Comparison of ENCODE assay signal across 36 cellular contexts in the genomic region with DNA sequence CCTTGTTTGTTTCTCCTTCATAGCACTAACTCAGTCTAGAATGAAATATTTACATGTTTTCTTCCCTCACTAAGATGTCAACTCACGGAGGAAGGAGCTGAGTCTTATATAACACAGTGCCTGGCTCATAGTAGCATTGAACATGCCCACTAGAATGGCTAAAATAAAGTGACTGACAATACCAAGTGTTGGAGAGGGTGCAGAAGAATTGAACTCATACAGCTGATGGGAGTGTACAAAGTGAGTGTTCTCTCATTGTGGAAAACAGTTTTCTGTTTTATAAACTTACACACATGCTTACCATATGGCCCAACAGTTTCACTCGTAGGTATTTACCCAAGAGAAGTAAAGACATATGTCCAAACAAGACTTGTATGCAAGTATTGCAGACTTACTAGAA.
"Had no signal": no experiment of that assay in that cellular context is flagged by ENCODE, and none has a peak within 500 bp of the region (broad histone marks: within the 10 kb centered on the region; RNA-seq: fewer than 3 reads in every experiment).

No MANE protein-coding gene starts in this region.

- H3K4me2 ChIP-seq: SK-N-SH had no signal

- ATAC-seq: activated naive CD4-positive, alpha-beta T cell treated with anti-CD3 and anti-CD28 coated beads, Interleukin-2, amount 50 U/mL, for 72 hours; activated T-cell treated with anti-CD3 and anti-CD28 coated beads, Interleukin-2, amount 50 U/mL, for 4 hours; body of pancreas; PC-3 had no signal

- H3K4me3 ChIP-seq: adrenal gland, body of pancreas, MG63, Peyer's patch, SJSA1 had no signal

- H3K27me3 Mint-ChIP-seq: activated B cell treated with CpG ODN at 0.5 μM for 24 hours; activated CD4-positive, alpha-beta memory T cell treated with anti-CD3 and anti-CD28 coated beads for 36 hours had no signal

- H3K27me3 ChIP-seq: adrenal gland, body of pancreas, MG63, Peyer's patch, SJSA1 had no signal

- H3K36me3 ChIP-seq: adrenal gland, MG63, SJSA1 had no signal

- H3K27ac Mint-ChIP-seq: activated B cell treated with CpG ODN at 0.5 μM for 24 hours; activated CD4-positive, alpha-beta memory T cell treated with anti-CD3 and anti-CD28 coated beads for 36 hours; activated naive CD4-positive, alpha-beta T cell treated with anti-CD3 and anti-CD28 coated beads for 36 hours; activated T-helper 1 cell treated with anti-CD3 and anti-CD28 coated beads, Interleukin-12 subunit alpha, Interleukin-12 subunit beta, Interleukin-2, Interleukin-4 antibody, amounts not matched to agents 30 ng/mL and 10 ng/mL and 1 ng/mL, durations not matched to agents 14 hours and 24 hours and 36 hours had no signal

- H3K27ac ChIP-seq: adrenal gland, body of pancreas, Peyer's patch, SJSA1, VCaP had no signal

- H3K36me3 Mint-ChIP-seq: activated CD4-positive, alpha-beta memory T cell treated with anti-CD3 and anti-CD28 coated beads for 36 hours; activated naive CD4-positive, alpha-beta T cell treated with anti-CD3 and anti-CD28 coated beads, Interleukin-2, amount 50 U/mL, for 72 hours had no signal

- FAIRE-seq: astrocyte, bronchial epithelial cell had no signal

- H3K9me3 ChIP-seq: adrenal gland, body of pancreas, MG63, Peyer's patch, SJSA1, SK-N-SH had no signal

- H3K4me3 Mint-ChIP-seq: activated B cell treated with CpG ODN at 0.5 μM for 24 hours; activated CD4-positive, alpha-beta memory T cell treated with anti-CD3 and anti-CD28 coated beads for 36 hours; activated naive CD4-positive, alpha-beta T cell treated with anti-CD3 and anti-CD28 coated beads for 36 hours; activated T-cell treated with anti-CD3 and anti-CD28 coated beads, Interleukin-2, amount 50 U/mL, for 4 hours; activated T-helper 1 cell treated with anti-CD3 and anti-CD28 coated beads, Interleukin-12 subunit alpha, Interleukin-12 subunit beta, Interleukin-2, Interleukin-4 antibody, amounts not matched to agents 30 ng/mL and 10 ng/mL and 1 ng/mL, durations not matched to agents 14 hours and 24 hours and 36 hours had no signal

- H3K4me1 Mint-ChIP-seq: activated B cell treated with CpG ODN at 0.5 μM for 24 hours had no signal

- H3K4me1 ChIP-seq: adrenal gland, body of pancreas had no signal

- H3K9me3 Mint-ChIP-seq: activated B cell treated with CpG ODN at 0.5 μM for 24 hours; activated CD4-positive, alpha-beta memory T cell treated with anti-CD3 and anti-CD28 coated beads for 36 hours; activated naive CD4-positive, alpha-beta T cell treated with anti-CD3 and anti-CD28 coated beads for 36 hours; activated naive CD4-positive, alpha-beta T cell treated with anti-CD3 and anti-CD28 coated beads, Interleukin-2, amount 50 U/mL, for 72 hours; activated T-cell treated with anti-CD3 and anti-CD28 coated beads, Interleukin-2, amount 50 U/mL, for 4 hours; activated T-helper 1 cell treated with anti-CD3 and anti-CD28 coated beads, Interleukin-12 subunit alpha, Interleukin-12 subunit beta, Interleukin-2, Interleukin-4 antibody, amounts not matched to agents 30 ng/mL and 10 ng/mL and 1 ng/mL, durations not matched to agents 14 hours and 24 hours and 36 hours had no signal

- DNase-seq: activated B cell treated with CpG ODN at 0.5 μM for 24 hours; activated CD4-positive, alpha-beta memory T cell treated with anti-CD3 and anti-CD28 coated beads for 36 hours; activated CD4-positive, alpha-beta T cell treated with anti-CD3 and anti-CD28 coated beads for 4 hours; activated CD4-positive, alpha-beta T cell treated with anti-CD3 and anti-CD28 coated beads, Interleukin-2, amount 50 U/mL, for 1 hour; activated CD4-positive, CD25-positive, alpha-beta regulatory T cell treated with anti-CD3 and anti-CD28 coated beads, Interleukin-2, amount 50 U/mL, for 72 hours; activated CD8-positive, alpha-beta memory T cell treated with anti-CD3 and anti-CD28 coated beads, Interleukin-2, amount 50 U/mL, for 4 hours; activated gamma-delta T cell treated with Interleukin-2 at 50 U/mL for 16 hours; activated naive CD4-positive, alpha-beta T cell treated with anti-CD3 and anti-CD28 coated beads for 36 hours; activated T-cell treated with anti-CD3 and anti-CD28 coated beads for 4 hours; activated T-cell treated with anti-CD3 and anti-CD28 coated beads, Interleukin-2, amount 50 U/mL, for 4 hours; adrenal gland; body of pancreas; caudate nucleus; MG63; NCI-H1048; NCI-H1105 treated with DMSO at 0.1 percent for 48 hours; NCI-H1436; NCI-H1694; NCI-H1930; NCI-H510A; NCI-H526; NCI-H748 treated with DMSO at 0.1 percent for 48 hours; NK-92 treated with Interleukin-12 subunit alpha and Interleukin-12 subunit beta, amount 100 ng/mL, for 24 hours; PC-3; Peyer's patch; RPMI8226; SHP77 treated with DMSO at 0.1 percent for 48 hours; SK-N-SH; T-helper 2 cell; T-helper 9 cell had no signal

- H3K9ac ChIP-seq: SK-N-SH had no signal
